11 cellular contexts compared by ENCODE assay signal in the genomic region with DNA sequence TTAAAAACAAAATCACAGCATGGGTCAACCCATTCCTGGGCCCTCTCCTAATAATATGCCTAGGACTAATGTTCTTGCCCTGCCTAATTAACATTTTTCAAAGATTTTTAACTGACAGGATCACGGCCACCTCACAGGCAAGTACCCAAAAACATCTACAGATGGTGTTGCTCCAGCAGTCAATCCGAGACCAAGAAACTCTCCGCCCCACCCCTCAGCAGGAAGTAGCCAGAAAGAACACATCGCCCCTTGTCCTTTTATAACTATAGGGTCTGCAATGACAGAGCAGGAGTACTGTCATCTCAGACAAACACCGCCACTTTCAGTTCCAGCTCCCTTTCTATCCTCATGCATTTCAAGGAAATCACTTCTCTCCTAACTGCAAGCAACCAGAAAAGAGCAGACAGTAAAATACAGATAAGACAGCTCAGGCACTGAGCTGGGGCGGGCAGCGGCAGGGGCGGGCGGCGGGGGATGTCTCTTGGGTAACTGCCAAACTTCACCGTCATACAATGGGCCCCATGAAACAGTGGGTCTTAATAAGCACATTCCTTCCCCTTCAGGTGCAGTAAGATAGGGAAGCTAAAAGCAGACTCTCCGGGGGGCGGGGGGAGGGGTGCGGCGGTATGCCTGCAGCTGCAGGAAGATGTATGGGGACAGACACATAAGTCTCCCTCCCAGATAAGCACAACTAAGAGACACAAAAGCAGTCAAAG.
DNase-seq lines count a peak whose midpoint lies in the region; ATAC-seq and TF ChIP-seq lines count a peak whose summit lies in the region.
"Had no signal": no experiment of that assay in that cellular context is flagged by ENCODE, and none has a peak within 500 bp of the region (broad histone marks: within the 10 kb centered on the region; RNA-seq: fewer than 3 reads in every experiment).

No MANE protein-coding gene starts in this region.

- H3K9ac ChIP-seq in mesendoderm (ENCODE audit: low read length) = no peak overlapping the region

- H3K18ac ChIP-seq in mesendoderm (ENCODE audit: low read length) = no peak overlapping the region

- no peak overlapping the region for H3K23ac ChIP-seq in mesendoderm (ENCODE audit: low read length)

- intact Hi-C loops in activated CD8-positive, alpha-beta T cell treated with anti-CD3 and anti-CD28 coated beads for 36 hours (cut with micrococcal nuclease) = no loop called here
- intact Hi-C loops in esophagus squamous epithelium (cut with DNase I) = no loop called here

- no peaks in the 10 kb centered on the region for H3K27me3 Mint-ChIP-seq in activated CD8-positive, alpha-beta T cell treated with anti-CD3 and anti-CD28 coated beads for 36 hours

- H3K4me1 Mint-ChIP-seq in activated CD8-positive, alpha-beta T cell treated with anti-CD3 and anti-CD28 coated beads for 36 hours (ENCODE audit: low read depth) = peaks cover 9% of the 10 kb centered on the region

- TF ChIP-seq POLR2A in esophagus squamous epithelium (IDR thresholded peaks at IDR 0.05) = no peak

- H2BK15ac ChIP-seq in mesendoderm (replicated peaks; ENCODE audit: low read depth) = no peak overlapping the region

- no peaks in the 10 kb centered on the region for H3K9me3 Mint-ChIP-seq in activated CD8-positive, alpha-beta T cell treated with anti-CD3 and anti-CD28 coated beads for 36 hours

- H3K27ac ChIP-seq in mesendoderm (ENCODE audit: low read depth, low read length) (peak overlapping the region; percentile 45), esophagus squamous epithelium (no peak overlapping the region)
- H3K27ac ChIP-seq: tibial nerve had no signal

- H2BK120ac ChIP-seq in mesendoderm (ENCODE audit: low read depth, low read length) = no peak overlapping the region

- in situ Hi-C loops in G401 (cut with HindIII; ENCODE audit: low sequenced_read_pairs) = no loop called here

- H3K27me3 ChIP-seq in mesendoderm (ENCODE audit: insufficient read depth, low read length, poor library complexity) (no peaks in the 10 kb centered on the region), esophagus squamous epithelium (no peaks in the 10 kb centered on the region)

- no peaks in the 10 kb centered on the region for H3K79me1 ChIP-seq in mesendoderm (ENCODE audit: low read length)

- no peak overlapping the region for H4K8ac ChIP-seq in mesendoderm (ENCODE audit: low read depth, low read length)

- peak overlapping the region; percentile 61 for H3K4me3 Mint-ChIP-seq in activated CD8-positive, alpha-beta T cell treated with anti-CD3 and anti-CD28 coated beads for 36 hours

- H3K4me2 ChIP-seq in mesendoderm (ENCODE audit: low read length) = no peak overlapping the region

- no peak overlapping the region for H3K4ac ChIP-seq in mesendoderm (ENCODE audit: low read depth, low read length)

- H3K4me3 ChIP-seq in mesendoderm (ENCODE audit: low read length) (no peak overlapping the region), esophagus squamous epithelium (peak overlapping the region in 1 of 4 donors; percentile 13)
- H3K4me3 ChIP-seq: tibial nerve had no signal

- H3K36me3 Mint-ChIP-seq in activated CD8-positive, alpha-beta T cell treated with anti-CD3 and anti-CD28 coated beads for 36 hours (ENCODE audit: low read depth) = no peaks in the 10 kb centered on the region

- DNase-seq in COR-L47 (lab: John Stamatoyannopoulos, UW) (peak; percentile 56), mesendoderm (peak; percentile 47), G401 (ENCODE audit: low spot score) (no peak), AG08396 (ENCODE audit: low spot score) (no peak), esophagus squamous epithelium (lab: John Stamatoyannopoulos, UW) (no peak)
- DNase-seq in activated CD8-positive, alpha-beta T cell treated with anti-CD3 and anti-CD28 coated beads for 36 hours = peak; percentile 47
- DNase-seq: NCI-H526 treated with DMSO at 0.1 percent for 48 hours, retina had no signal

- POLR2A ChIA-PET in activated CD8-positive, alpha-beta T cell treated with anti-CD3 and anti-CD28 coated beads for 36 hours (lab: Charles Lee) = no interaction called here

- ATAC-seq in HG02852 (IDR thresholded peaks at IDR 0.05; ENCODE audit: unreplicated experiment) (peak; percentile 47), GM21390 (IDR thresholded peaks at IDR 0.05; ENCODE audit: unreplicated experiment) (no peak)
- ATAC-seq in activated CD8-positive, alpha-beta T cell treated with anti-CD3 and anti-CD28 coated beads for 36 hours = peak; percentile 66

- H3K4me1 ChIP-seq in mesendoderm (ENCODE audit: control insufficient read depth, low read depth, low read length) = no peaks in the 10 kb centered on the region
- H3K4me1 ChIP-seq in esophagus squamous epithelium = no peaks in the 10 kb centered on the region
- H3K4me1 ChIP-seq: tibial nerve had no signal

- no peaks in the 10 kb centered on the region for H3K9me3 ChIP-seq in esophagus squamous epithelium

- no peak overlapping the region for H4K5ac ChIP-seq in mesendoderm (ENCODE audit: low read length)

- no peak for TF ChIP-seq CTCF in activated CD8-positive, alpha-beta T cell treated with anti-CD3 and anti-CD28 coated beads for 36 hours (IDR thresholded peaks at IDR 0.05)
- no peak for TF ChIP-seq CTCF in esophagus squamous epithelium (IDR thresholded peaks at IDR 0.05)

- H3K36me3 ChIP-seq in mesendoderm (ENCODE audit: control insufficient read depth, insufficient read depth, low read length) (no peaks in the 10 kb centered on the region), esophagus squamous epithelium (no peaks in the 10 kb centered on the region)
- H3K36me3 ChIP-seq: tibial nerve had no signal

- no peak overlapping the region for H3K56ac ChIP-seq in mesendoderm (ENCODE audit: low read length)

- CTCF ChIA-PET in activated CD8-positive, alpha-beta T cell treated with anti-CD3 and anti-CD28 coated beads for 36 hours (lab: Charles Lee) = interaction anchor here (1.0 kb wide), 1 partner anchor 91 kb away, joined by 3 read pairs; no protein-coding TSS in a partner anchor

- no CpG with 5 or more reads among the region's 15 CpGs for WGBS in mesendoderm (ENCODE audit: extremely low coverage, insufficient coverage, low lambda C conversion rate)
- WGBS in esophagus squamous epithelium, 2 donors = 38 to 56% methylated on average over 4 to 12 of the region's 15 CpGs

- H3K27ac Mint-ChIP-seq in activated CD8-positive, alpha-beta T cell treated with anti-CD3 and anti-CD28 coated beads for 36 hours = peak overlapping the region; percentile 66

- no peak overlapping the region for H2BK5ac ChIP-seq in mesendoderm (ENCODE audit: low read length)

- H3K79me2 ChIP-seq in mesendoderm (ENCODE audit: control insufficient read depth, insufficient read depth, low read length) = no peaks in the 10 kb centered on the region

- H2AK5ac ChIP-seq in mesendoderm (ENCODE audit: low read length) = no peak overlapping the region

Comparison
In these comparisons a context has a peak if more than half of its experiments do, and no peak if none do; other contexts are left out.
1. DNase-seq: peak in COR-L47 (single experiment), activated CD8-positive, alpha-beta T cell treated with anti-CD3 and anti-CD28 coated beads for 36 hours (single experiment) and mesendoderm (single experiment); none in G401 (single experiment), AG08396 (single experiment) and esophagus squamous epithelium (single experiment).